In the genomic region with DNA sequence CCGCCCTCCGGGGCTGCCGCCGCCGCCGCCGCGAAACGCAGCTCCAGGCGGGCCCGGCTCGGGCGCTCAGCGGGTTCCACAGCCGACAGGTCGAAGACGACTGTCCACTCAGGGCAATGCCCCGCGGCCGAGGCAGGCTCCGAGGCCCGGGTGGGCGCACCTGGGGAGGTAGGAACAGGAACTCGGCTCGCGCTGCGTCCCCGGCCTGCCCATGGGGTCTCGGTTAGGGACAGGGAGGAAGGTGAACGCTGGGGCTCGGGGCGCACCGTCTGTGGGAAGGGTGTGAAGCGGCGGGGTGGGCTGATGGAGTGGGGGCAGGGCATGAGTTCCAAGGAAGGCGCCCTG, we compare ENCODE assay signal across 26 cellular contexts. TPM values are rescaled to one million over a fixed set of nuclear protein-coding genes. Genes with fewer than 3 reads are reported as not detected.
DNase-seq lines count a peak whose midpoint lies in the region; ATAC-seq, FAIRE-seq and TF ChIP-seq lines count a peak whose summit lies in the region.
"Had no signal": no experiment of that assay in that cellular context is flagged by ENCODE, and none has a peak within 500 bp of the region (broad histone marks: within the 10 kb centered on the region; RNA-seq: fewer than 3 reads in every experiment).

No MANE protein-coding gene starts in this region.

- no peak overlapping the region for H3K27ac ChIP-seq in GM23338 (ENCODE audit: low read depth)
- H3K27ac ChIP-seq in K562 (ENCODE audit: extremely low read depth, low read depth, low read length): no peak overlapping the region
- H3K27ac ChIP-seq: SK-N-MC had no signal

- H3K4me2 ChIP-seq in GM23338 (peak overlapping the region; percentile 84), K562 (ENCODE audit: insufficient read depth, low read length) (no peak overlapping the region)

- CTCF ChIA-PET in K562 (lab: Yijun Ruan, JAX; ENCODE audit: low intra/inter-chr PET ratio): no interaction called here

- DNase-seq in GM23338 (ENCODE audit: low spot score) (no peak), K562 (ENCODE audit: extremely low read depth in 1 of 4, low spot score in 3 of 4) (no peak), glutamatergic neuron (peak; percentile 45), SKM-1 (lab: John Stamatoyannopoulos, UW; ENCODE audit: unreplicated experiment) (no peak), germinal center (ENCODE audit: low spot score) (no peak), NCI-H510A treated with DMSO at 0.1 percent for 48 hours (lab: John Stamatoyannopoulos, UW) (no peak), lower leg skin (ENCODE audit: low spot score in 2 of 2) (no peak)
- DNase-seq: Calu3; GOT3; Kasumi-1; NCI-H1092 treated with DMSO at 0.1 percent for 48 hours; NCI-H1436; NCI-H187; NCI-H2081 treated with DMSO at 0.1 percent for 48 hours; NCI-H2171 treated with DMSO at 0.1 percent for 48 hours; NCI-H345; NCI-H526; NCI-H82; NK-92 treated with Interleukin-12 subunit alpha and Interleukin-12 subunit beta, amount 100 ng/mL, for 24 hours; SHP77 treated with DMSO at 0.1 percent for 48 hours; SW 1271 had no signal

- no peak for FAIRE-seq in K562 (lab: Jason Lieb, UNC)

- H3K27ac Mint-ChIP-seq in GM23338 (no peak overlapping the region), glutamatergic neuron (ENCODE audit: unreplicated experiment) (no peak overlapping the region)
- H3K27ac Mint-ChIP-seq in stimulated activated memory B cell treated with anti-CD40 and anti-IgM and Interleukin-4, amounts not matched to agents 10 μg/mL and 1 μg/mL and 100 μg/mL, for 72 hours: no peak overlapping the region

- H3K9me3 Mint-ChIP-seq in GM23338 (no peaks in the 10 kb centered on the region; the same call in 1 of the 3 replicates), glutamatergic neuron (ENCODE audit: unreplicated experiment) (peaks cover 12% of the 10 kb centered on the region)
- H3K9me3 Mint-ChIP-seq in stimulated activated memory B cell treated with anti-CD40 and anti-IgM and Interleukin-4, amounts not matched to agents 10 μg/mL and 1 μg/mL and 100 μg/mL, for 72 hours: no peaks in the 10 kb centered on the region

- H3K4me3 Mint-ChIP-seq in GM23338 (no peak overlapping the region; the same call in 2 of the 3 replicates), glutamatergic neuron (ENCODE audit: unreplicated experiment) (no peak overlapping the region)
- H3K4me3 Mint-ChIP-seq in stimulated activated memory B cell treated with anti-CD40 and anti-IgM and Interleukin-4, amounts not matched to agents 10 μg/mL and 1 μg/mL and 100 μg/mL, for 72 hours: peak overlapping the region; percentile 31

- H3F3A ChIP-seq in GM23338 (replicated peaks; ENCODE audit: low read depth): peaks cover 28% of the 10 kb centered on the region

- H2AFZ ChIP-seq in GM23338: no peak overlapping the region
- H2AFZ ChIP-seq in K562 (ENCODE audit: low read depth, low read length): no peak overlapping the region

- H3K4me1 Mint-ChIP-seq in GM23338 (peaks cover 9% of the 10 kb centered on the region; the same call in 2 of the 3 replicates), glutamatergic neuron (ENCODE audit: low read depth, unreplicated experiment) (peaks cover 5% of the 10 kb centered on the region)
- peaks cover 25% of the 10 kb centered on the region for H3K4me1 Mint-ChIP-seq in stimulated activated memory B cell treated with anti-CD40 and anti-IgM and Interleukin-4, amounts not matched to agents 10 μg/mL and 1 μg/mL and 100 μg/mL, for 72 hours

- H3K36me3 Mint-ChIP-seq in GM23338 (ENCODE audit: low read depth): peaks cover 27% of the 10 kb centered on the region
- H3K36me3 Mint-ChIP-seq in glutamatergic neuron (ENCODE audit: unreplicated experiment): peaks cover 6% of the 10 kb centered on the region
- peaks cover 53% of the 10 kb centered on the region for H3K36me3 Mint-ChIP-seq in stimulated activated memory B cell treated with anti-CD40 and anti-IgM and Interleukin-4, amounts not matched to agents 10 μg/mL and 1 μg/mL and 100 μg/mL, for 72 hours

- in situ Hi-C loops in K562 (cut with MboI): no loop called here

- no peak for TF ChIP-seq CTCF in GM23338 (conservative IDR thresholded peaks at IDR 0.05; ENCODE audit: low read depth in 2 of 2)
- no peak for TF ChIP-seq CTCF in K562 (IDR thresholded peaks at IDR 0.05 in 2 of 3, conservative IDR thresholded peaks at IDR 0.05 in 1 of 3; ENCODE audit: insufficient read depth in 2 of 3, low read depth in 1 of 3, low read length in 3 of 3)
- no peak for TF ChIP-seq CTCF in glutamatergic neuron (IDR thresholded peaks at IDR 0.05; ENCODE audit: partially characterized antibody, unreplicated experiment)
- TF ChIP-seq CTCF in lower leg skin (IDR thresholded peaks at IDR 0.05): no peak

- peak; percentile 1; the same call in 2 of the 3 replicates for ATAC-seq in GM23338
- no peak for ATAC-seq in K562
- no peak for ATAC-seq in stimulated activated memory B cell treated with anti-CD40 and anti-IgM and Interleukin-4, amounts not matched to agents 10 μg/mL and 1 μg/mL and 100 μg/mL, for 72 hours
- ATAC-seq: HCT116, Panc1 had no signal

- no peak overlapping the region for H3K9ac ChIP-seq in K562 (ENCODE audit: insufficient read depth in 1 of 2, low read depth in 2 of 2, low read length in 2 of 2)

- no peaks in the 10 kb centered on the region for H3K36me3 ChIP-seq in GM23338 (ENCODE audit: insufficient read depth)
- peaks cover 41% of the 10 kb centered on the region; the same call in 2 of the 3 replicates for H3K36me3 ChIP-seq in K562 (ENCODE audit: control insufficient read depth, insufficient read depth, low read length)

- H3K9me3 ChIP-seq in K562 (replicated peaks; ENCODE audit: control insufficient read depth, insufficient read depth, low read depth, low read length): no peaks in the 10 kb centered on the region

- peaks cover 25% of the 10 kb centered on the region for H3K27me3 Mint-ChIP-seq in GM23338 (ENCODE audit: insufficient read depth, low read depth, poor library complexity)
- H3K27me3 Mint-ChIP-seq in glutamatergic neuron (ENCODE audit: unreplicated experiment): peaks cover 15% of the 10 kb centered on the region
- H3K27me3 Mint-ChIP-seq in stimulated activated memory B cell treated with anti-CD40 and anti-IgM and Interleukin-4, amounts not matched to agents 10 μg/mL and 1 μg/mL and 100 μg/mL, for 72 hours: peaks cover 36% of the 10 kb centered on the region

- POLR2A ChIA-PET in K562 (lab: Yijun Ruan, JAX): interaction anchor here (0.7 to 0.8 kb wide), 2 partner anchors 8 to 15 kb away, joined by 3 read pairs; no protein-coding TSS in a partner anchor

- intact Hi-C loops in K562 (cut with micrococcal nuclease) (loop anchor here (5.0 kb wide), 1 partner anchor 97 kb away; no protein-coding TSS in a partner anchor), lower leg skin (cut with DNase I; ENCODE audit: low total_unique reads) (no loop called here)

- no peak for TF ChIP-seq RAD21 in K562 (CRISPR knock-in tag; conservative IDR thresholded peaks at IDR 0.05 in 1 of 2, IDR thresholded peaks at IDR 0.05 in 1 of 2)

- H3K79me2 ChIP-seq in GM23338 (replicated peaks; ENCODE audit: insufficient read depth) (no peaks in the 10 kb centered on the region), K562 (ENCODE audit: control insufficient read depth, insufficient read depth, low read length) (no peaks in the 10 kb centered on the region)

- H3K9me1 ChIP-seq in K562 (ENCODE audit: control insufficient read depth, insufficient read depth, low read length): peaks cover 3% of the 10 kb centered on the region

- H3K4me1 ChIP-seq in GM23338 (ENCODE audit: insufficient read depth): peaks cover 5% of the 10 kb centered on the region; the same call in 1 of the 2 replicates
- peaks cover 8 to 55% of the 10 kb centered on the region in 2 experiments for H3K4me1 ChIP-seq in K562 (replicated peaks in 1 of 2; ENCODE audit: control insufficient read depth in 2 of 2, insufficient read depth in 2 of 2, low read length in 2 of 2)

- no peak for TF ChIP-seq EP300 in K562 (IDR thresholded peaks at IDR 0.05; ENCODE audit: low read length)

- H3K4me3 ChIP-seq in GM23338: peak overlapping the region; percentile 57
- no peak overlapping the region for H3K4me3 ChIP-seq in K562
- H3K4me3 ChIP-seq in lower leg skin (ENCODE audit: low read depth, poor library complexity, severe bottlenecking): no peak overlapping the region
- H3K4me3 ChIP-seq: SK-N-MC had no signal

- H3K27me3 ChIP-seq in GM23338 (ENCODE audit: insufficient read depth) (peaks cover 33% of the 10 kb centered on the region), K562 (ENCODE audit: control insufficient read depth in 2 of 2, insufficient read depth in 2 of 2, low read length in 2 of 2) (no peaks in the 10 kb centered on the region)

- BruUV-seq in K562 (replicated peaks; lab: Mats Ljungman, UMichigan): no TSS peak

- no peak for TF ChIP-seq POLR2A in K562 (conservative IDR thresholded peaks at IDR 0.05)
- TF ChIP-seq POLR2A in lower leg skin (IDR thresholded peaks at IDR 0.05): no peak

- H4K20me1 ChIP-seq in GM23338 (replicated peaks; ENCODE audit: insufficient read depth): peaks cover 14% of the 10 kb centered on the region
- H4K20me1 ChIP-seq in K562 (replicated peaks; ENCODE audit: control insufficient read depth, insufficient read depth, low read length): 0 out of 2 replicates have a peak, but pooled peaks cover 6% of the 10 kb centered on the region

- 96% methylated on average over 10 of the region's 36 CpGs for WGBS in K562 (ENCODE audit: insufficient coverage, low coverage, missing lambda C conversion rate)
- 3 to 33% methylated on average over 2 to 19 of the region's 36 CpGs for WGBS in lower leg skin, 2 donors

- H3K9me2 ChIP-seq in GM23338 (ENCODE audit: insufficient read depth): no peaks in the 10 kb centered on the region

RNA-seq across cellular contexts. Expression of a gene that starts 26.8 kb away (rescaled TPM):
- total RNA-seq in GM23338 (2014; rRNA removed; shearing (Covaris generic)): 11.1 and 11.7 TPM in 2 replicates
- polyA plus RNA-seq in GM23338 (2016; fragmentation: Nextera tagmentation; extraction: Ambion mirVana) (12.2 and 15.9 TPM in 2 replicates), K562 (2011; rRNA removed) (1.5 and 3.8 TPM in 2 replicates), K562 (2014; fragmentation: Illumina TruSeq; extraction: Trizol) (0.80 and 1.7 TPM in 2 replicates), K562 (2014; fragmentation: Nextera tagmentation; extraction: Ambion mirVana) (not detected), K562 (2014; rRNA removed) (1.1 TPM in 2 replicates)
- 1.3 and 6.2 TPM in 2 replicates for total RNA-seq in K562 (2011; cell fraction: chromatin; rRNA removed; ENCODE audit: low replicate concordance)
- 4.2 and 5.0 TPM in 2 replicates for total RNA-seq in K562 (2011; cell fraction: nucleolus; rRNA removed)
- 1.5 and 3.7 TPM in 2 replicates for total RNA-seq in K562 (2011; cell fraction: nucleoplasm; rRNA removed)
- total RNA-seq in K562 (2014; rRNA removed) (0.86 TPM in 2 replicates), K562 (2014; rRNA removed; fragmentation: Illumina TruSeq; extraction: Trizol) (0.13 and 0.33 TPM in 2 replicates), K562 (2015; rRNA removed; fragmentation: Illumina TruSeq; extraction: Trizol) (0.43 and 1.4 TPM in 2 replicates), K562 (2021) (1.5 and 1.7 TPM in 2 replicates), glutamatergic neuron (ENCODE audit: unreplicated experiment) (15.3 TPM), lower leg skin (under 1 TPM in 2 of 4 donors, not detected in 2; 0.39 to 0.57 TPM)
- 5.5 and 5.7 TPM in 2 replicates for polyA plus RNA-seq in K562 (2011; cell fraction: cytosol; rRNA removed)
- 3.7 and 4.0 TPM in 2 replicates for polyA plus RNA-seq in K562 (2011; cell fraction: nucleus; rRNA removed)
- polyA plus RNA-seq in K562 (2012): 0.71 and 0.87 TPM in 2 replicates
- polyA minus RNA-seq in K562 (2011; rRNA and poly(A)+ RNA removed): 1.1 and 2.3 TPM in 2 replicates
- 1.2 and 3.5 TPM in 2 replicates for polyA minus RNA-seq in K562 (2011; cell fraction: cytosol; rRNA and poly(A)+ RNA removed)
- polyA minus RNA-seq in K562 (2011; cell fraction: nucleus; rRNA and poly(A)+ RNA removed): 0.40 and 0.78 TPM in 2 replicates
- total RNA-seq: HT-29 had no signal

RNA-seq across cellular contexts. Expression of a gene that starts 37.4 kb away (rescaled TPM):
- 81.9 and 138 TPM in 2 replicates for total RNA-seq in GM23338 (2014; rRNA removed; shearing (Covaris generic))
- polyA plus RNA-seq in GM23338 (2016; fragmentation: Nextera tagmentation; extraction: Ambion mirVana) (13.8 and 14.3 TPM in 2 replicates), K562 (2011; rRNA removed) (21.5 and 44.9 TPM in 2 replicates), K562 (2014; fragmentation: Illumina TruSeq; extraction: Trizol) (47.1 and 49.1 TPM in 2 replicates), K562 (2014; fragmentation: Nextera tagmentation; extraction: Ambion mirVana) (under 1 TPM; 0.34 to 0.71 TPM), K562 (2014; rRNA removed) (36.5 and 40.7 TPM in 2 replicates)
- total RNA-seq in K562 (2011; cell fraction: chromatin; rRNA removed; ENCODE audit: low replicate concordance): 164 and 380 TPM in 2 replicates
- total RNA-seq in K562 (2011; cell fraction: nucleolus; rRNA removed): 194 and 199 TPM in 2 replicates
- 117 and 137 TPM in 2 replicates for total RNA-seq in K562 (2011; cell fraction: nucleoplasm; rRNA removed)
- total RNA-seq in K562 (2014; rRNA removed) (59.6 and 66.0 TPM in 2 replicates), K562 (2014; rRNA removed; fragmentation: Illumina TruSeq; extraction: Trizol) (24.6 and 27.9 TPM in 2 replicates), K562 (2015; rRNA removed; fragmentation: Illumina TruSeq; extraction: Trizol) (27.8 and 31.1 TPM in 2 replicates), K562 (2021) (98.8 and 103 TPM in 2 replicates), glutamatergic neuron (ENCODE audit: unreplicated experiment) (46.3 TPM), lower leg skin (100 to 1,000 TPM in 3 of 4 donors, 10 to 100 TPM in 1; 91.6 to 116 (median 102) TPM)
- polyA plus RNA-seq in K562 (2011; cell fraction: cytosol; rRNA removed): 21.0 and 30.1 TPM in 2 replicates
- 96.8 and 126 TPM in 2 replicates for polyA plus RNA-seq in K562 (2011; cell fraction: nucleus; rRNA removed)
- polyA plus RNA-seq in K562 (2012): 49.2 and 51.8 TPM in 2 replicates
- 68.3 and 101 TPM in 2 replicates for polyA minus RNA-seq in K562 (2011; rRNA and poly(A)+ RNA removed)
- polyA minus RNA-seq in K562 (2011; cell fraction: cytosol; rRNA and poly(A)+ RNA removed): 99.1 and 134 TPM in 2 replicates
- 61.1 and 76.9 TPM in 2 replicates for polyA minus RNA-seq in K562 (2011; cell fraction: nucleus; rRNA and poly(A)+ RNA removed)

RNA-seq across cellular contexts. Expression of a gene that starts 50.0 kb away (rescaled TPM):
- 235 and 263 TPM in 2 replicates for total RNA-seq in GM23338 (2014; rRNA removed; shearing (Covaris generic))
- polyA plus RNA-seq in GM23338 (2016; fragmentation: Nextera tagmentation; extraction: Ambion mirVana) (263 and 269 TPM in 2 replicates), K562 (2011; rRNA removed) (159 and 263 TPM in 2 replicates), K562 (2014; fragmentation: Illumina TruSeq; extraction: Trizol) (50.1 and 152 TPM in 2 replicates), K562 (2014; fragmentation: Nextera tagmentation; extraction: Ambion mirVana) (10 to 100 TPM in 1 of 2 experiments, 1 to 10 TPM in 1; 5.8 to 18.3 TPM), K562 (2014; rRNA removed) (230 and 233 TPM in 2 replicates)
- 63.5 and 278 TPM in 2 replicates for total RNA-seq in K562 (2011; cell fraction: chromatin; rRNA removed; ENCODE audit: low replicate concordance)
- 249 and 252 TPM in 2 replicates for total RNA-seq in K562 (2011; cell fraction: nucleolus; rRNA removed)
- 127 and 141 TPM in 2 replicates for total RNA-seq in K562 (2011; cell fraction: nucleoplasm; rRNA removed)
- total RNA-seq in K562 (2014; rRNA removed) (239 and 305 TPM in 2 replicates), K562 (2014; rRNA removed; fragmentation: Illumina TruSeq; extraction: Trizol) (19.2 and 33.2 TPM in 2 replicates), K562 (2015; rRNA removed; fragmentation: Illumina TruSeq; extraction: Trizol) (130 and 147 TPM in 2 replicates), K562 (2021) (273 and 289 TPM in 2 replicates), glutamatergic neuron (ENCODE audit: unreplicated experiment) (177 TPM), lower leg skin (100 to 1,000 TPM; 173 to 238 (median 197) TPM)
- 307 and 533 TPM in 2 replicates for polyA plus RNA-seq in K562 (2011; cell fraction: cytosol; rRNA removed)
- 164 and 210 TPM in 2 replicates for polyA plus RNA-seq in K562 (2011; cell fraction: nucleus; rRNA removed)
- 176 and 372 TPM in 2 replicates for polyA plus RNA-seq in K562 (2012)
- 43.6 and 67.0 TPM in 2 replicates for polyA minus RNA-seq in K562 (2011; rRNA and poly(A)+ RNA removed)
- 103 and 143 TPM in 2 replicates for polyA minus RNA-seq in K562 (2011; cell fraction: cytosol; rRNA and poly(A)+ RNA removed)
- 49.1 and 66.3 TPM in 2 replicates for polyA minus RNA-seq in K562 (2011; cell fraction: nucleus; rRNA and poly(A)+ RNA removed)

RNA-seq across cellular contexts. Expression of a gene that starts 50.3 kb away (rescaled TPM):
- 49.6 and 75.3 TPM in 2 replicates for total RNA-seq in GM23338 (2014; rRNA removed; shearing (Covaris generic))
- polyA plus RNA-seq in GM23338 (2016; fragmentation: Nextera tagmentation; extraction: Ambion mirVana) (40.2 and 44.2 TPM in 2 replicates), K562 (2011; rRNA removed) (35.6 and 43.2 TPM in 2 replicates), K562 (2014; fragmentation: Illumina TruSeq; extraction: Trizol) (33.3 and 53.3 TPM in 2 replicates), K562 (2014; fragmentation: Nextera tagmentation; extraction: Ambion mirVana) (1 to 10 TPM; 1.1 to 6.3 TPM), K562 (2014; rRNA removed) (61.3 and 65.9 TPM in 2 replicates)
- total RNA-seq in K562 (2011; cell fraction: chromatin; rRNA removed; ENCODE audit: low replicate concordance): 17.3 and 60.1 TPM in 2 replicates
- total RNA-seq in K562 (2011; cell fraction: nucleolus; rRNA removed): 53.9 and 64.9 TPM in 2 replicates
- 23.2 and 29.4 TPM in 2 replicates for total RNA-seq in K562 (2011; cell fraction: nucleoplasm; rRNA removed)
- total RNA-seq in K562 (2014; rRNA removed) (113 and 149 TPM in 2 replicates), K562 (2014; rRNA removed; fragmentation: Illumina TruSeq; extraction: Trizol) (26.2 and 45.7 TPM in 2 replicates), K562 (2015; rRNA removed; fragmentation: Illumina TruSeq; extraction: Trizol) (51.1 and 57.8 TPM in 2 replicates), K562 (2021) (78.9 and 88.6 TPM in 2 replicates), glutamatergic neuron (ENCODE audit: unreplicated experiment) (51.4 TPM), lower leg skin (10 to 100 TPM; 50.0 to 87.7 (median 65.5) TPM)
- polyA plus RNA-seq in K562 (2011; cell fraction: cytosol; rRNA removed): 53.9 and 97.8 TPM in 2 replicates
- polyA plus RNA-seq in K562 (2011; cell fraction: nucleus; rRNA removed): 37.4 and 64.0 TPM in 2 replicates
- 53.0 and 58.9 TPM in 2 replicates for polyA plus RNA-seq in K562 (2012)
- 27.6 and 57.1 TPM in 2 replicates for polyA minus RNA-seq in K562 (2011; rRNA and poly(A)+ RNA removed)
- polyA minus RNA-seq in K562 (2011; cell fraction: cytosol; rRNA and poly(A)+ RNA removed): 34.9 and 39.1 TPM in 2 replicates
- polyA minus RNA-seq in K562 (2011; cell fraction: nucleus; rRNA and poly(A)+ RNA removed): 23.5 and 26.5 TPM in 2 replicates
